Comparison of ENCODE assay signal across 8 cellular contexts in genomic region chr12:71636704-71637115, GRCh38. TPM values are rescaled to one million over a fixed set of nuclear protein-coding genes. Genes with fewer than 3 reads are reported as not detected.
DNase-seq lines count a peak whose midpoint lies in the region; FAIRE-seq and TF ChIP-seq lines count a peak whose summit lies in the region.

No MANE protein-coding gene starts in this region.

- no peak overlapping the region for H3K27ac ChIP-seq in ascending aorta

- TF ChIP-seq POLR2A in GM12892 (IDR thresholded peaks at IDR 0.05; ENCODE audit: low read depth, low read length), result no peak

- peak; percentile 78 for FAIRE-seq in GM12892 (lab: Jason Lieb, UNC)

- no peaks in the 10 kb centered on the region for H3K4me1 ChIP-seq in ascending aorta

- DNase-seq in Ammon's horn (ENCODE audit: low spot score) (peak; percentile 74), GM12892 (ENCODE audit: insufficient read length) (no peak), HPDE6-E6E7 (ENCODE audit: extremely low spot score) (peak; percentile 8), NCI-H774 (lab: John Stamatoyannopoulos, UW) (peak; percentile 76), ascending aorta (ENCODE audit: low spot score in 2 of 2) (no peak), iPS-NIHi11 (ENCODE audit: low spot score) (peak; percentile 77), stromal cell of bone marrow (ENCODE audit: low read depth) (peak; percentile 52)
- DNase-seq in NK-92 treated with Interleukin-12 subunit alpha and Interleukin-12 subunit beta, amount 100 ng/mL, for 24 hours (lab: John Stamatoyannopoulos, UW), result no peak

- H3K4me3 ChIP-seq in ascending aorta, result no peak overlapping the region

- intact Hi-C loops in ascending aorta (cut with DNase I), result loop anchor here (2.0 to 10.0 kb wide), 2 partner anchors 108 to 222 kb away; no protein-coding TSS in a partner anchor

- peaks cover 54 to 72% of the 10 kb centered on the region in 2 donors for H3K36me3 ChIP-seq in ascending aorta

- H3K27me3 ChIP-seq in ascending aorta, result no peaks in the 10 kb centered on the region

- peak; percentile 42 to 70 (median 70) for TF ChIP-seq CTCF in ascending aorta (IDR thresholded peaks at IDR 0.05)

- H3K9me3 ChIP-seq in ascending aorta, result no peaks in the 10 kb centered on the region

RNA-seq across cellular contexts. Expression of gene ZFC3H1, which starts 26.9 kb away (rescaled TPM):
- polyA plus RNA-seq in GM12892 (2012; ENCODE audit: missing spikeins), result 32.8 TPM
- total RNA-seq in ascending aorta, result 15.8 TPM

RNA-seq across cellular contexts. Expression of gene THAP2, which starts 27.4 kb away (rescaled TPM):
- 5.7 TPM for polyA plus RNA-seq in GM12892 (2012; ENCODE audit: missing spikeins)
- 2.6 TPM for total RNA-seq in ascending aorta

RNA-seq across cellular contexts. Expression of gene TMEM19, which starts 49.2 kb away (rescaled TPM):
- 17.4 TPM for polyA plus RNA-seq in GM12892 (2012; ENCODE audit: missing spikeins)
- 14.5 TPM for total RNA-seq in ascending aorta

Comparison
In these comparisons a context has a peak if more than half of its experiments do, and no peak if none do; other contexts are left out.
1. DNase-seq: peak in Ammon's horn (single experiment), HPDE6-E6E7 (single experiment), NCI-H774 (single experiment), iPS-NIHi11 (single experiment) and stromal cell of bone marrow (single experiment); none in GM12892 (single experiment), ascending aorta (0 of 2) and NK-92 treated with Interleukin-12 subunit alpha and Interleukin-12 subunit beta, amount 100 ng/mL, for 24 hours (single experiment).